1 cellular context compared by ENCODE assay signal in the genomic region with DNA sequence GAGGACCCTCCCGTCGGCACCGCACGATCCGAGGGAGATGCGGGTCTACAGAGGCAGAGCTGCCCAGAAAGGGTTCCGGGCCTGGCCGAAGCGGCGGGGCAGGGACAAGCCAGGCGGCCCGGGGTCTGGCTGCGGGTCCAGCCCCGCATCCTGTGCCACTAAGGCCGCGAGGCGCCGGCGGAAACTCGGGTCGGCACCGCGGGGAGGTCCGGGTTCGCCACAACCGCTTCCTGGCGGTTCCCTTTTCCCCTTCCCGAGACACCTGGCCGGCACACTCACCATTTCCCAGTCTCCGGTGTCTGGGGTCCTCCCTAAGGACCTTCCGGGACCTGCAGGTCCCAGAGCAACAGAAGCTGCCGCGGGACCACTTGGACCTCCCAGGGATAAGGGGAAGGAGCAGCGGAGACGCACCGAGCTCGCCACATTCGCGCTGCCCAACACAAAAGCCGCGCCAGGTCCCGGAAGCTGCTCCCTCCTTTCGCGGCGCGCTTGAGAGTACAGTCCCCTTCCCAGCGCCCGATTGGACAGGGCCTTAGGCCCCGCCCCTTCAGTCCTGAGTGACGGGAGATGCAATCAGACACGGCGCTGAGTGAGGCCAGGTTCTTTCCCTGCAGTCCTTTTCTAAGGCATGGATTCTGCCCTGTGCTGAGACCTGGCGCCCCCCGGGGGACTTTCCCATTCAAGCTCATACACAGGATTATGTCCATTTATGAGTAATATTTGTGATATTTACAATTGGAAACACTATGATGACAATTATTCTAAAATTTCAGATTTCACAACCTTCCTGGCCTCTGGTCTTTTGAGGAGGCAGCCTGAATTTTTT.
TF ChIP-seq lines count a peak whose summit lies in the region.

A gene (minus strand): TSS at position 497 of the 826 bp plus-strand sequence. CDS start 215 bp downstream, at position 282.

TF ChIP-seq in IMR-90, 13 proteins besides CTCF, POLR2A, EP300 and RAD21 (continued from another document):
- TF ChIP-seq MAZ (IDR thresholded peaks at IDR 0.05; ENCODE audit: borderline replicate concordance, low read depth, low read length) (peak; percentile 47; the same call in 1 of the 2 replicates), MXI1 (IDR thresholded peaks at IDR 0.05; ENCODE audit: borderline replicate concordance, low read depth, low read length) (peak; percentile 20; the same call in 1 of the 2 replicates), CHD1 (IDR thresholded peaks at IDR 0.05; ENCODE audit: low read depth, low read length) (no peak), FOS (IDR thresholded peaks at IDR 0.05; ENCODE audit: low read depth, low read length) (no peak), CEBPB (IDR thresholded peaks at IDR 0.05; ENCODE audit: low read depth, low read length) (peak; percentile 64; the same call in 1 of the 2 replicates)
